Comparison of ENCODE assay signal across 24 cellular contexts in the genomic region with DNA sequence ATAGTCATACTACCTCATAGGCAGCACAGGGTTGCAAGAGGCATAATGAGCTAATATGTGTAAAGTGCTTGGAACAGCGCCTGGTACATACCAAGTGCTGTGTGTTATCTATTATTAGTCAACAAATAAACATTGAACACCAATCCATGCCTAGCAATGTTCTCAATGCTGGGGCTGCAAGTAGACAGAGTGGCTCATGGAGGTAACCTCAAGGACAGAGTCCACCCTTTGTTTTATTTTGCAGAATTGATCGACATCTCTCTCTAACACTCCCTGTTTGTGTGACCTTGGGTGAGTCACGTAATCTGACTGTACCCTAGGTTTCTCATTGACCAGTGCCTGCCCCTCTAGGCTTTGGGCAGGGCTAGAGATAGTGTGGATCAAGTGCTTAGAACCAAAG.
DNase-seq lines count a peak whose midpoint lies in the region; ATAC-seq, FAIRE-seq and TF ChIP-seq lines count a peak whose summit lies in the region.
"Had no signal": no experiment of that assay in that cellular context is flagged by ENCODE, and none has a peak within 500 bp of the region (broad histone marks: within the 10 kb centered on the region; RNA-seq: fewer than 3 reads in every experiment).

No MANE protein-coding gene starts in this region.

- FAIRE-seq in GM12891 (lab: Jason Lieb, UNC), result no peak
- FAIRE-seq: A204.1, D721Med, GM12878, GM18507 had no signal

- H3K9me3 ChIP-seq in body of pancreas, result no peaks in the 10 kb centered on the region
- H3K9me3 ChIP-seq in liver (ENCODE audit: control insufficient read depth in 4 of 4, low read length in 3 of 4), result no peaks in the 10 kb centered on the region
- H3K9me3 ChIP-seq: BLaER1, Caco-2 had no signal

- TF ChIP-seq CTCF in Calu3 (IDR thresholded peaks at IDR 0.05; ENCODE audit: unreplicated experiment), result no peak
- no peak for TF ChIP-seq CTCF in body of pancreas (IDR thresholded peaks at IDR 0.05)
- TF ChIP-seq CTCF in liver (IDR thresholded peaks at IDR 0.05; ENCODE audit: low read depth, low read length, missing input control), result no peak

- peak; percentile 25 for DNase-seq in Calu3
- DNase-seq in body of pancreas, result peak in 2 of 4 donors; percentile 14 to 16
- no peak for DNase-seq in GM12891 (ENCODE audit: insufficient read length, low spot score)
- no peak for DNase-seq in HuH-7.5 (ENCODE audit: low spot score)
- DNase-seq: Caco-2; CD4-positive, CD25-positive, alpha-beta regulatory T cell; CD8-positive, alpha-beta T cell; DMS 273 treated with DMSO at 0.1 percent for 48 hours; DMS79; EL; GDM1; H9 had no signal

- no TSS peak for BruUV-seq in Calu3 (replicated peaks; lab: Mats Ljungman, UMichigan)

- no peak overlapping the region for H3K9ac ChIP-seq in liver (ENCODE audit: low read depth in 1 of 2, low read length in 2 of 2)
- H3K9ac ChIP-seq: BLaER1 had no signal

- intact Hi-C loops in Calu3 (cut with micrococcal nuclease; ENCODE audit: unreplicated experiment) (no loop called here), body of pancreas (cut with DNase I) (no loop called here)

- no peaks in the 10 kb centered on the region for H3K36me3 ChIP-seq in body of pancreas (replicated peaks in 1 of 2; ENCODE audit: insufficient read depth in 1 of 2, low read depth in 2 of 2)
- H3K36me3 ChIP-seq in liver (ENCODE audit: control insufficient read depth in 4 of 4, insufficient read depth in 3 of 4, low read depth in 1 of 4, low read length in 3 of 4), result no peaks in the 10 kb centered on the region
- H3K36me3 ChIP-seq: BLaER1 had no signal

- no peaks in the 10 kb centered on the region for H3K27me3 ChIP-seq in body of pancreas
- H3K27me3 ChIP-seq in liver (ENCODE audit: control insufficient read depth in 4 of 4, insufficient read depth in 4 of 4, low read length in 3 of 4), result no peaks in the 10 kb centered on the region
- H3K27me3 ChIP-seq: BLaER1 had no signal

- CTCF ChIA-PET in Calu3 (lab: Charles Lee), result interaction anchor here (0.5 kb wide), 1 partner anchor 1263 kb away, joined by 3 read pairs; no protein-coding TSS in a partner anchor

- TF ChIP-seq POLR2A in body of pancreas (IDR thresholded peaks at IDR 0.05) (no peak), GM12891 (IDR thresholded peaks at IDR 0.05; ENCODE audit: low read depth, low read length) (no peak)

- 3 to 19% methylated on average over 3 of the region's 3 CpGs for WGBS in body of pancreas, 2 donors
- 25% methylated on average over 3 of the region's 3 CpGs for WGBS in liver

- peaks cover 15% of the 10 kb centered on the region for H3K4me1 Mint-ChIP-seq in Calu3 (ENCODE audit: low read depth, unreplicated experiment)
- H3K4me1 Mint-ChIP-seq: B cell; CD4-positive, CD25-positive, alpha-beta regulatory T cell had no signal

- ATAC-seq in body of pancreas, result peak; percentile 73
- ATAC-seq in HG03139 (IDR thresholded peaks at IDR 0.05; ENCODE audit: unreplicated experiment), result no peak
- ATAC-seq: CD8-positive, alpha-beta T cell; GM12878; GM23338; HCT116 had no signal

- H3K27ac Mint-ChIP-seq in Calu3 (ENCODE audit: unreplicated experiment), result no peak overlapping the region
- H3K27ac Mint-ChIP-seq: B cell; CD4-positive, CD25-positive, alpha-beta regulatory T cell; CD8-positive, alpha-beta T cell; GM23338 had no signal

- H3K27me3 Mint-ChIP-seq in Calu3 (ENCODE audit: unreplicated experiment), result no peaks in the 10 kb centered on the region
- H3K27me3 Mint-ChIP-seq: CD4-positive, CD25-positive, alpha-beta regulatory T cell had no signal

- H3K4me3 ChIP-seq in body of pancreas (no peak overlapping the region), liver (ENCODE audit: low read depth in 1 of 3, low read length in 3 of 3) (no peak overlapping the region)
- H3K4me3 ChIP-seq: BLaER1, GM12878, GM23338 had no signal

- no peaks in the 10 kb centered on the region for H3K36me3 Mint-ChIP-seq in Calu3 (ENCODE audit: insufficient read depth, unreplicated experiment)
- H3K36me3 Mint-ChIP-seq: CD4-positive, CD25-positive, alpha-beta regulatory T cell; CD8-positive, alpha-beta T cell had no signal

- no peak overlapping the region for H3K4me3 Mint-ChIP-seq in Calu3 (ENCODE audit: low read depth, unreplicated experiment)
- H3K4me3 Mint-ChIP-seq: B cell; CD4-positive, CD25-positive, alpha-beta regulatory T cell; CD8-positive, alpha-beta T cell; GM23338; H9 had no signal

- H3K9me3 Mint-ChIP-seq in Calu3 (ENCODE audit: low read depth, unreplicated experiment), result peaks cover 7% of the 10 kb centered on the region

- peaks cover 28% of the 10 kb centered on the region for H3K4me1 ChIP-seq in body of pancreas
- H3K4me1 ChIP-seq in liver (ENCODE audit: control insufficient read depth in 4 of 4, insufficient read depth in 4 of 4, low read length in 3 of 4), result peaks cover 0 to 1% (median 0%) of the 10 kb centered on the region in 4 donors
- H3K4me1 ChIP-seq: Caco-2 had no signal

- TF ChIP-seq RAD21 in liver (IDR thresholded peaks at IDR 0.05), result no peak

- H3K27ac ChIP-seq in body of pancreas, result no peak overlapping the region
- H3K27ac ChIP-seq in liver (ENCODE audit: low read depth in 1 of 2, low read length in 2 of 2), result no peak overlapping the region
- H3K27ac ChIP-seq: 22Rv1, BLaER1, C4-2B had no signal

TF ChIP-seq in liver, 16 proteins besides CTCF, POLR2A, EP300 and RAD21:
- TF ChIP-seq HNF4A (conservative IDR thresholded peaks at IDR 0.05) (peak; percentile 34 to 41), HNF4G (IDR thresholded peaks at IDR 0.05) (no peak)
TF ChIP-seq in liver: peak in this region for 1.

TF ChIP-seq in GM12891, 5 proteins besides CTCF, POLR2A, EP300 and RAD21:
- TF ChIP-seq POU2F2 (IDR thresholded peaks at IDR 0.05; ENCODE audit: low read depth, low read length) (no peak), POLR2AphosphoS5 (IDR thresholded peaks at IDR 0.05; ENCODE audit: low read depth, low read length) (no peak), TAF1 (IDR thresholded peaks at IDR 0.05; ENCODE audit: low read depth, low read length) (no peak), SPI1 (IDR thresholded peaks at IDR 0.05; ENCODE audit: low read depth, low read length) (no peak), PAX5 (IDR thresholded peaks at IDR 0.05; ENCODE audit: insufficient read depth, low read length, severe bottlenecking) (no peak)
